1 cellular context compared by ENCODE assay signal in the genomic region with DNA sequence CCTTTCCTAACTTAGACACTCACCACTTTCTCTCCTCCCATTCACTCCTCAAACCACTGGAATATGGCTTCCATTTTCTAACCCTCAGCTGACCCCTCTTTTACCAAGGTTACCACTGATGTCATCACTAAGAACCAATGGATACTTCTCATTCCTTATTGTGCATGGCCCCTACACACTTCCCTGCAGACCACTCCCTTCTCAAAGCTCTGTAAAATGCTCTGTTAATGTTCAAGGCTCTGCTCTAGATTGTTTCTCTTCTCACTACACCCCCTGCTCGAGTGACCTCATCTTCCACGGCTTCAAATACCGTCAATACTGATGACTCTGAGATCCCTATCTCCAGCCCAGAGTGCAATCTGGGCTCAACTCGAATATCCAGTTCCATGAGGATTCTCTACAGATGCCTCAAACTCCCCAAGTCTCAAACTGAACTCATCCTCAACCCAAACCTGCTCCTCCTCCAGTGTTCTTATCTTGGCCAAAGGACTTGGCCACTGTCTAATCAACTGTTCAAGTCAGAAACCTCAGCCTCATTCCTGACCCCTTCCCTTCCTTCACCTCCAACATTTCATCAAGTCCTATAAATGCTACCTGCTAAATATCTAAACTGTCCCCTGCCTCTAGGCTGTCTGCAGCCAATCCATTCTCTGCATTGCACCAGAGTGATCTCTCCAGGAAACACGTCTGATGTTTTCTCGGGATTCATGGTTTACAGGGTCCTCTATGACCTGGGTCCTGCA.
A peak's percentile ranks its signal among the peaks of the same experiment; 100 is the strongest.
TF ChIP-seq lines count a peak whose summit lies in the region.

No MANE protein-coding gene starts in this region.

TF ChIP-seq in K562, 482 proteins besides CTCF, POLR2A, EP300 and RAD21 (continued from another document and continues in another):
- TF ChIP-seq ZNF318 (IDR thresholded peaks at IDR 0.05; ENCODE audit: borderline replicate concordance in 1 of 2, low read depth in 1 of 2) (peak in 1 of 2 experiments; percentile 62; a peak in 1 of 4 replicates), KLF6 (CRISPR knock-in tag; IDR thresholded peaks at IDR 0.05; ENCODE audit: borderline replicate concordance) (no peak), TEAD1 (CRISPR knock-in tag; IDR thresholded peaks at IDR 0.05) (no peak), ZNF79 (CRISPR knock-in tag; IDR thresholded peaks at IDR 0.05; ENCODE audit: low read depth) (no peak), PTRF (tag; IDR thresholded peaks at IDR 0.05) (no peak), SMARCA5 (IDR thresholded peaks at IDR 0.05) (no peak; the same call in 1 of the 2 replicates), ATF3 (IDR thresholded peaks at IDR 0.05) (peak; percentile 93), ATF3 (CRISPR knock-in tag; conservative IDR thresholded peaks at IDR 0.05) (peak; percentile 72; the same call in 1 of the 2 replicates), GABPA (tag; conservative IDR thresholded peaks at IDR 0.05; ENCODE audit: low read depth) (no peak), ZFX (CRISPR knock-in tag; IDR thresholded peaks at IDR 0.05) (no peak), CREM (IDR thresholded peaks at IDR 0.05; ENCODE audit: low read depth) (peak; percentile 90), MTA1 (IDR thresholded peaks at IDR 0.05; ENCODE audit: borderline replicate concordance) (peak; percentile 85; the same call in 1 of the 2 replicates), NFXL1 (CRISPR knock-in tag; IDR thresholded peaks at IDR 0.05) (no peak), ETS2 (tag; IDR thresholded peaks at IDR 0.05; ENCODE audit: borderline replicate concordance, poor library complexity, severe bottlenecking) (no peak), ZNF436 (CRISPR knock-in tag; IDR thresholded peaks at IDR 0.05) (no peak), CEBPB (tag; IDR thresholded peaks at IDR 0.05) (no peak), PHB2 (IDR thresholded peaks at IDR 0.05; ENCODE audit: low read depth) (no peak), HDAC2 (IDR thresholded peaks at IDR 0.05) (0 out of 2 replicates have a peak, but pooled peaks have one; percentile 28), ARHGAP35 (IDR thresholded peaks at IDR 0.05; ENCODE audit: partially characterized antibody) (peak; percentile 28)
- TF ChIP-seq, protein P1, sequence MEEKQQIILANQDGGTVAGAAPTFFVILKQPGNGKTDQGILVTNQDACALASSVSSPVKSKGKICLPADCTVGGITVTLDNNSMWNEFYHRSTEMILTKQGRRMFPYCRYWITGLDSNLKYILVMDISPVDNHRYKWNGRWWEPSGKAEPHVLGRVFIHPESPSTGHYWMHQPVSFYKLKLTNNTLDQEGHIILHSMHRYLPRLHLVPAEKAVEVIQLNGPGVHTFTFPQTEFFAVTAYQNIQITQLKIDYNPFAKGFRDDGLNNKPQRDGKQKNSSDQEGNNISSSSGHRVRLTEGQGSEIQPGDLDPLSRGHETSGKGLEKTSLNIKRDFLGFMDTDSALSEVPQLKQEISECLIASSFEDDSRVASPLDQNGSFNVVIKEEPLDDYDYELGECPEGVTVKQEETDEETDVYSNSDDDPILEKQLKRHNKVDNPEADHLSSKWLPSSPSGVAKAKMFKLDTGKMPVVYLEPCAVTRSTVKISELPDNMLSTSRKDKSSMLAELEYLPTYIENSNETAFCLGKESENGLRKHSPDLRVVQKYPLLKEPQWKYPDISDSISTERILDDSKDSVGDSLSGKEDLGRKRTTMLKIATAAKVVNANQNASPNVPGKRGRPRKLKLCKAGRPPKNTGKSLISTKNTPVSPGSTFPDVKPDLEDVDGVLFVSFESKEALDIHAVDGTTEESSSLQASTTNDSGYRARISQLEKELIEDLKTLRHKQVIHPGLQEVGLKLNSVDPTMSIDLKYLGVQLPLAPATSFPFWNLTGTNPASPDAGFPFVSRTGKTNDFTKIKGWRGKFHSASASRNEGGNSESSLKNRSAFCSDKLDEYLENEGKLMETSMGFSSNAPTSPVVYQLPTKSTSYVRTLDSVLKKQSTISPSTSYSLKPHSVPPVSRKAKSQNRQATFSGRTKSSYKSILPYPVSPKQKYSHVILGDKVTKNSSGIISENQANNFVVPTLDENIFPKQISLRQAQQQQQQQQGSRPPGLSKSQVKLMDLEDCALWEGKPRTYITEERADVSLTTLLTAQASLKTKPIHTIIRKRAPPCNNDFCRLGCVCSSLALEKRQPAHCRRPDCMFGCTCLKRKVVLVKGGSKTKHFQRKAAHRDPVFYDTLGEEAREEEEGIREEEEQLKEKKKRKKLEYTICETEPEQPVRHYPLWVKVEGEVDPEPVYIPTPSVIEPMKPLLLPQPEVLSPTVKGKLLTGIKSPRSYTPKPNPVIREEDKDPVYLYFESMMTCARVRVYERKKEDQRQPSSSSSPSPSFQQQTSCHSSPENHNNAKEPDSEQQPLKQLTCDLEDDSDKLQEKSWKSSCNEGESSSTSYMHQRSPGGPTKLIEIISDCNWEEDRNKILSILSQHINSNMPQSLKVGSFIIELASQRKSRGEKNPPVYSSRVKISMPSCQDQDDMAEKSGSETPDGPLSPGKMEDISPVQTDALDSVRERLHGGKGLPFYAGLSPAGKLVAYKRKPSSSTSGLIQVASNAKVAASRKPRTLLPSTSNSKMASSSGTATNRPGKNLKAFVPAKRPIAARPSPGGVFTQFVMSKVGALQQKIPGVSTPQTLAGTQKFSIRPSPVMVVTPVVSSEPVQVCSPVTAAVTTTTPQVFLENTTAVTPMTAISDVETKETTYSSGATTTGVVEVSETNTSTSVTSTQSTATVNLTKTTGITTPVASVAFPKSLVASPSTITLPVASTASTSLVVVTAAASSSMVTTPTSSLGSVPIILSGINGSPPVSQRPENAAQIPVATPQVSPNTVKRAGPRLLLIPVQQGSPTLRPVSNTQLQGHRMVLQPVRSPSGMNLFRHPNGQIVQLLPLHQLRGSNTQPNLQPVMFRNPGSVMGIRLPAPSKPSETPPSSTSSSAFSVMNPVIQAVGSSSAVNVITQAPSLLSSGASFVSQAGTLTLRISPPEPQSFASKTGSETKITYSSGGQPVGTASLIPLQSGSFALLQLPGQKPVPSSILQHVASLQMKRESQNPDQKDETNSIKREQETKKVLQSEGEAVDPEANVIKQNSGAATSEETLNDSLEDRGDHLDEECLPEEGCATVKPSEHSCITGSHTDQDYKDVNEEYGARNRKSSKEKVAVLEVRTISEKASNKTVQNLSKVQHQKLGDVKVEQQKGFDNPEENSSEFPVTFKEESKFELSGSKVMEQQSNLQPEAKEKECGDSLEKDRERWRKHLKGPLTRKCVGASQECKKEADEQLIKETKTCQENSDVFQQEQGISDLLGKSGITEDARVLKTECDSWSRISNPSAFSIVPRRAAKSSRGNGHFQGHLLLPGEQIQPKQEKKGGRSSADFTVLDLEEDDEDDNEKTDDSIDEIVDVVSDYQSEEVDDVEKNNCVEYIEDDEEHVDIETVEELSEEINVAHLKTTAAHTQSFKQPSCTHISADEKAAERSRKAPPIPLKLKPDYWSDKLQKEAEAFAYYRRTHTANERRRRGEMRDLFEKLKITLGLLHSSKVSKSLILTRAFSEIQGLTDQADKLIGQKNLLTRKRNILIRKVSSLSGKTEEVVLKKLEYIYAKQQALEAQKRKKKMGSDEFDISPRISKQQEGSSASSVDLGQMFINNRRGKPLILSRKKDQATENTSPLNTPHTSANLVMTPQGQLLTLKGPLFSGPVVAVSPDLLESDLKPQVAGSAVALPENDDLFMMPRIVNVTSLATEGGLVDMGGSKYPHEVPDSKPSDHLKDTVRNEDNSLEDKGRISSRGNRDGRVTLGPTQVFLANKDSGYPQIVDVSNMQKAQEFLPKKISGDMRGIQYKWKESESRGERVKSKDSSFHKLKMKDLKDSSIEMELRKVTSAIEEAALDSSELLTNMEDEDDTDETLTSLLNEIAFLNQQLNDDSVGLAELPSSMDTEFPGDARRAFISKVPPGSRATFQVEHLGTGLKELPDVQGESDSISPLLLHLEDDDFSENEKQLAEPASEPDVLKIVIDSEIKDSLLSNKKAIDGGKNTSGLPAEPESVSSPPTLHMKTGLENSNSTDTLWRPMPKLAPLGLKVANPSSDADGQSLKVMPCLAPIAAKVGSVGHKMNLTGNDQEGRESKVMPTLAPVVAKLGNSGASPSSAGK (IDR thresholded peaks at IDR 0.05), result no peak
- TF ChIP-seq, protein P2, sequence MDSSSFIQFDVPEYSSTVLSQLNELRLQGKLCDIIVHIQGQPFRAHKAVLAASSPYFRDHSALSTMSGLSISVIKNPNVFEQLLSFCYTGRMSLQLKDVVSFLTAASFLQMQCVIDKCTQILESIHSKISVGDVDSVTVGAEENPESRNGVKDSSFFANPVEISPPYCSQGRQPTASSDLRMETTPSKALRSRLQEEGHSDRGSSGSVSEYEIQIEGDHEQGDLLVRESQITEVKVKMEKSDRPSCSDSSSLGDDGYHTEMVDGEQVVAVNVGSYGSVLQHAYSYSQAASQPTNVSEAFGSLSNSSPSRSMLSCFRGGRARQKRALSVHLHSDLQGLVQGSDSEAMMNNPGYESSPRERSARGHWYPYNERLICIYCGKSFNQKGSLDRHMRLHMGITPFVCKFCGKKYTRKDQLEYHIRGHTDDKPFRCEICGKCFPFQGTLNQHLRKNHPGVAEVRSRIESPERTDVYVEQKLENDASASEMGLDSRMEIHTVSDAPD (CRISPR knock-in tag; IDR thresholded peaks at IDR 0.05), result no peak
